9 cellular contexts compared by ENCODE assay signal in the genomic region with DNA sequence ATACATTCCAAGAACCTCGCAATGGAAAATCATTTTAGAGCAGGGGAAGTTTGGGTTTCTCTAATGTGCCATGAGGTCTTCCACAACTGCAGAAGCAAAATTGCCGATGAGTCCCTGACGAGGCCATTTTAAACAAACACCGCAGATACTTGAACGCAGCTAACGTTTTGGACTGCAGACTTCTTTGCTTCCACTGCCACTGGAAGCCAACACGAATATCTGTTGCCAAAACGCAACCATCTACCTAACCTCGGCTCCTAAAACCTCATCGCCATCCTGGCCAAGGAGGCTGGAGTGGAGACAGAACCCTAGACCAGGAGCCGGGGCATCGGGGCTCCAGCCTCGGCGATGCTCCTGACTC. TPM values are rescaled to one million over a fixed set of nuclear protein-coding genes. Genes with fewer than 3 reads are reported as not detected.
DNase-seq lines count a peak whose midpoint lies in the region; ATAC-seq and TF ChIP-seq lines count a peak whose summit lies in the region.
"Had no signal": no experiment of that assay in that cellular context is flagged by ENCODE, and none has a peak within 500 bp of the region (broad histone marks: within the 10 kb centered on the region; RNA-seq: fewer than 3 reads in every experiment).

No MANE protein-coding gene starts in this region.

- H3F3A ChIP-seq in smooth muscle cell (ENCODE audit: low read depth) = no peaks in the 10 kb centered on the region

- peaks cover 9% of the 10 kb centered on the region for H3K4me1 Mint-ChIP-seq in activated naive CD8-positive, alpha-beta T cell treated with anti-CD3 and anti-CD28 coated beads, Interleukin-2, amount 10 ng/mL, durations not matched to agents 7 days and 5 days

- H3K36me3 Mint-ChIP-seq in activated naive CD8-positive, alpha-beta T cell treated with anti-CD3 and anti-CD28 coated beads, Interleukin-2, amount 10 ng/mL, durations not matched to agents 7 days and 5 days = peaks cover 1% of the 10 kb centered on the region

- no peaks in the 10 kb centered on the region for H3K9me3 ChIP-seq in iPS-15b (ENCODE audit: control insufficient read depth, insufficient read depth, low read length)
- no peaks in the 10 kb centered on the region for H3K9me3 ChIP-seq in smooth muscle cell (replicated peaks; ENCODE audit: low read depth)

- H3K9me3 Mint-ChIP-seq in activated naive CD8-positive, alpha-beta T cell treated with anti-CD3 and anti-CD28 coated beads, Interleukin-2, amount 10 ng/mL, durations not matched to agents 7 days and 5 days = no peaks in the 10 kb centered on the region

- H3K27me3 ChIP-seq in iPS-15b (ENCODE audit: control insufficient read depth, insufficient read depth, low read length) = peaks cover 8% of the 10 kb centered on the region
- H3K27me3 ChIP-seq in smooth muscle cell (ENCODE audit: low read depth) = no peaks in the 10 kb centered on the region

- 11% methylated on average over 14 of the region's 14 CpGs for WGBS in smooth muscle cell (ENCODE audit: low lambda C conversion rate)

- peak overlapping the region; percentile 65 for H3K9ac ChIP-seq in iPS-15b (ENCODE audit: low read depth, low read length)
- H3K9ac ChIP-seq in smooth muscle cell (ENCODE audit: low read depth) = peak overlapping the region; percentile 88

- H2AFZ ChIP-seq in smooth muscle cell (ENCODE audit: low read depth) = peak overlapping the region; percentile 81

- peak overlapping the region; percentile 74 for H3K27ac ChIP-seq in smooth muscle cell (ENCODE audit: low read depth)

- TF ChIP-seq CTCF in smooth muscle cell (IDR thresholded peaks at IDR 0.05; ENCODE audit: borderline replicate concordance, insufficient read depth, poor library complexity, severe bottlenecking) = no peak

- H3K4me2 ChIP-seq in smooth muscle cell = peak overlapping the region; percentile 92

- peak overlapping the region; percentile 83 for H3K4me3 ChIP-seq in iPS-15b (ENCODE audit: low read depth, low read length)
- H3K4me3 ChIP-seq in smooth muscle cell = peak overlapping the region; percentile 93

- POLR2A ChIA-PET in activated naive CD8-positive, alpha-beta T cell treated with anti-CD3 and anti-CD28 coated beads, Interleukin-2, amount 10 ng/mL, durations not matched to agents 7 days and 5 days (lab: Charles Lee) = interaction anchor here (0.9 to 3.1 kb wide), 7 partner anchors 8 to 217 kb away, joined by 3 to 19 read pairs (median 3); a partner anchor contains a TSS

- no peaks in the 10 kb centered on the region for H4K20me1 ChIP-seq in smooth muscle cell (ENCODE audit: low read depth)

- H3K4me3 Mint-ChIP-seq in activated naive CD8-positive, alpha-beta T cell treated with anti-CD3 and anti-CD28 coated beads, Interleukin-2, amount 10 ng/mL, durations not matched to agents 7 days and 5 days = peak overlapping the region; percentile 98

- no peaks in the 10 kb centered on the region for H3K4me1 ChIP-seq in iPS-15b (ENCODE audit: control insufficient read depth, insufficient read depth, low read length)
- no peaks in the 10 kb centered on the region for H3K4me1 ChIP-seq in smooth muscle cell (ENCODE audit: low read depth)

- DNase-seq in NCI-H345 (lab: John Stamatoyannopoulos, UW) = peak; percentile 50
- DNase-seq in NCI-H345 treated with DMSO at 0.1 percent for 48 hours (lab: John Stamatoyannopoulos, UW; ENCODE audit: unreplicated experiment) = no peak
- peak; percentile 13 for DNase-seq in LHCN-M2 (ENCODE audit: low read depth)
- no peak for DNase-seq in activated naive CD8-positive, alpha-beta T cell treated with anti-CD3 and anti-CD28 coated beads, Interleukin-2, amount 10 ng/mL, durations not matched to agents 7 days and 5 days
- DNase-seq in smooth muscle cell (lab: John Stamatoyannopoulos, UW; ENCODE audit: unreplicated experiment) = no peak
- DNase-seq in NCI-H2029 (lab: John Stamatoyannopoulos, UW) = no peak

- H3K27me3 Mint-ChIP-seq in activated naive CD8-positive, alpha-beta T cell treated with anti-CD3 and anti-CD28 coated beads, Interleukin-2, amount 10 ng/mL, durations not matched to agents 7 days and 5 days = peaks cover 1% of the 10 kb centered on the region

- no peak for ATAC-seq in activated naive CD8-positive, alpha-beta T cell treated with anti-CD3 and anti-CD28 coated beads, Interleukin-2, amount 10 ng/mL, durations not matched to agents 7 days and 5 days (ENCODE audit: low read depth)
- no peak for ATAC-seq in GM18870 (IDR thresholded peaks at IDR 0.05; ENCODE audit: unreplicated experiment)

- H3K27ac Mint-ChIP-seq in activated naive CD8-positive, alpha-beta T cell treated with anti-CD3 and anti-CD28 coated beads, Interleukin-2, amount 10 ng/mL, durations not matched to agents 7 days and 5 days = peak overlapping the region; percentile 99

- peaks cover 5% of the 10 kb centered on the region for H3K79me2 ChIP-seq in smooth muscle cell (ENCODE audit: low read depth)

- H3K36me3 ChIP-seq in iPS-15b (ENCODE audit: control insufficient read depth, insufficient read depth, low read length) (no peaks in the 10 kb centered on the region), smooth muscle cell (ENCODE audit: low read depth) (no peaks in the 10 kb centered on the region)

RNA-seq across cellular contexts. Expression of a gene that starts 0.5 kb away (rescaled TPM):
- total RNA-seq in LHCN-M2 (2014; rRNA removed) = 6.4 and 6.9 TPM in 2 replicates
- 4.7 TPM for polyA plus RNA-seq in LHCN-M2 (2012)
- total RNA-seq in activated naive CD8-positive, alpha-beta T cell treated with anti-CD3 and anti-CD28 coated beads, Interleukin-2, amount 10 ng/mL, durations not matched to agents 7 days and 5 days = 10 to 100 TPM; 18.7 to 19.1 TPM
- total RNA-seq in smooth muscle cell = 6.6 and 16.7 TPM in 2 replicates
- polyA plus RNA-seq in smooth muscle cell = 6.8 and 12.7 TPM in 2 replicates

RNA-seq across cellular contexts. Expression of a gene that starts 22.8 kb away (rescaled TPM):
- not detected in 2 replicates for total RNA-seq in LHCN-M2 (2014; rRNA removed)
- polyA plus RNA-seq in LHCN-M2 (2012) = not detected
- not detected for total RNA-seq in activated naive CD8-positive, alpha-beta T cell treated with anti-CD3 and anti-CD28 coated beads, Interleukin-2, amount 10 ng/mL, durations not matched to agents 7 days and 5 days
- not detected in 2 replicates for total RNA-seq in smooth muscle cell
- not detected in 2 replicates for polyA plus RNA-seq in smooth muscle cell
- total RNA-seq: Daoy had no signal

RNA-seq across cellular contexts. Expression of a gene that starts 40.3 kb away (rescaled TPM):
- 74.4 and 79.0 TPM in 2 replicates for total RNA-seq in LHCN-M2 (2014; rRNA removed)
- 35.2 TPM for polyA plus RNA-seq in LHCN-M2 (2012)
- 10 to 100 TPM; 39.6 to 40.8 TPM for total RNA-seq in activated naive CD8-positive, alpha-beta T cell treated with anti-CD3 and anti-CD28 coated beads, Interleukin-2, amount 10 ng/mL, durations not matched to agents 7 days and 5 days
- total RNA-seq in smooth muscle cell = 24.7 and 33.4 TPM in 2 replicates
- polyA plus RNA-seq in smooth muscle cell = 38.2 and 43.9 TPM in 2 replicates

Comparison
In these comparisons a context has a peak if more than half of its experiments do, and no peak if none do; other contexts are left out.
1. DNase-seq: peak in NCI-H345 (single experiment) and LHCN-M2 (single experiment); none in NCI-H345 treated with DMSO at 0.1 percent for 48 hours (single experiment), activated naive CD8-positive, alpha-beta T cell treated with anti-CD3 and anti-CD28 coated beads, Interleukin-2, amount 10 ng/mL, durations not matched to agents 7 days and 5 days (single experiment), smooth muscle cell (single experiment) and NCI-H2029 (single experiment).